In genomic region chrX:71669947-71670346, GRCh38 we compare ENCODE assay signal across 8 cellular contexts. TPM values are rescaled to one million over a fixed set of nuclear protein-coding genes. Genes with fewer than 3 reads are reported as not detected.
DNase-seq lines count a peak whose midpoint lies in the region; ATAC-seq and TF ChIP-seq lines count a peak whose summit lies in the region.
"Not testable (repeated sequence)": the region's sequence is repeated elsewhere in the genome, so short reads cannot be mapped to it uniquely, and the experiment has no call there.

No MANE protein-coding gene starts in this region.

- not testable (repeated sequence) for H2BK5ac ChIP-seq in mesenchymal stem cell (ENCODE audit: low read depth, low read length, poor library complexity, severe bottlenecking)

- not testable (repeated sequence) for H3K4me3 ChIP-seq in GM23338; fibroblast of villous mesenchyme (ENCODE audit: low read depth, low read length); mesenchymal stem cell (ENCODE audit: insufficient read depth in 1 of 2, low read depth in 1 of 2, low read length in 2 of 2)

- H3K4me2 ChIP-seq in GM23338; mesenchymal stem cell (ENCODE audit: low read length, poor library complexity, severe bottlenecking): not testable (repeated sequence)

- not testable (repeated sequence) for H3K9me3 Mint-ChIP-seq in GM23338, T-cell

- H3K23ac ChIP-seq in mesenchymal stem cell (ENCODE audit: low read length in 2 of 2), result not testable (repeated sequence)

- H3K27ac ChIP-seq in GM23338 (ENCODE audit: low read depth); mesenchymal stem cell (ENCODE audit: low read length, poor library complexity, severe bottlenecking): not testable (repeated sequence)

- H3K79me1 ChIP-seq in mesenchymal stem cell (replicated peaks; ENCODE audit: low read length, poor library complexity, severe bottlenecking), result not testable (repeated sequence)

- H3K14ac ChIP-seq in mesenchymal stem cell (ENCODE audit: low read length in 2 of 2), result not testable (repeated sequence)

- not testable (repeated sequence) for H4K8ac ChIP-seq in mesenchymal stem cell (ENCODE audit: low read length)

- not testable (repeated sequence) for H3K9me2 ChIP-seq in GM23338 (ENCODE audit: insufficient read depth)

- H4K20me1 ChIP-seq in GM23338 (replicated peaks; ENCODE audit: insufficient read depth), result not testable (repeated sequence)

- H3K4ac ChIP-seq in mesenchymal stem cell (ENCODE audit: low read depth in 1 of 2, low read length in 2 of 2), result not testable (repeated sequence)

- peak; percentile 36 to 78; a peak in 3 of 4 replicates for TF ChIP-seq CTCF in GM23338 (conservative IDR thresholded peaks at IDR 0.05; ENCODE audit: low read depth in 2 of 2)
- TF ChIP-seq CTCF in fibroblast of villous mesenchyme (IDR thresholded peaks at IDR 0.05; ENCODE audit: insufficient read depth, low read depth, low read length), result peak; percentile 30

- not testable (repeated sequence) for H3K36me3 Mint-ChIP-seq in GM23338 (ENCODE audit: low read depth); T-cell

- not testable (repeated sequence) for H2AK5ac ChIP-seq in mesenchymal stem cell (ENCODE audit: low read length, severe bottlenecking)

- H3K4me3 Mint-ChIP-seq in GM23338, T-cell: not testable (repeated sequence)

- not testable (repeated sequence) for H3K36me3 ChIP-seq in GM23338 (ENCODE audit: insufficient read depth); mesenchymal stem cell (ENCODE audit: control insufficient read depth in 1 of 2, insufficient read depth in 2 of 2, low read depth in 1 of 2, low read length in 2 of 2)

- not testable (repeated sequence) for H3K4me1 ChIP-seq in GM23338 (ENCODE audit: insufficient read depth); mesenchymal stem cell (ENCODE audit: control insufficient read depth, insufficient read depth, low read depth, low read length)

- CTCF ChIA-PET in T-cell (lab: Charles Lee), result interaction anchor here (0.5 to 1.5 kb wide), 3 partner anchors 190 to 472 kb away, joined by 3 to 7 read pairs (median 5); no protein-coding TSS in a partner anchor

- H3K9ac ChIP-seq in mesenchymal stem cell (ENCODE audit: low read length), result not testable (repeated sequence)

- not testable (repeated sequence) for H3K18ac ChIP-seq in mesenchymal stem cell (ENCODE audit: low read depth in 1 of 2, low read length in 2 of 2)

- ATAC-seq in GM23338, result peak; percentile 99
- peak in 3 of 4 experiments; percentile 50 to 75 (median 68) for ATAC-seq in T-cell (replicated peaks in 1 of 4)

- not testable (repeated sequence) for H4K91ac ChIP-seq in mesenchymal stem cell (ENCODE audit: low read length)

- not testable (repeated sequence) for H3K79me2 ChIP-seq in GM23338 (replicated peaks; ENCODE audit: insufficient read depth)

- H2AFZ ChIP-seq in GM23338; mesenchymal stem cell (ENCODE audit: low read depth, low read length): not testable (repeated sequence)

- H3K4me1 Mint-ChIP-seq in GM23338, result not testable (repeated sequence)
- peaks cover 20 to 21% (median 21%) of the 10 kb centered on the region in 3 donors for H3K4me1 Mint-ChIP-seq in T-cell

- POLR2A ChIA-PET in T-cell (lab: Charles Lee), result not testable (repeated sequence)

- not testable (repeated sequence) for H3F3A ChIP-seq in GM23338 (replicated peaks; ENCODE audit: low read depth)

- H2BK120ac ChIP-seq in mesenchymal stem cell (ENCODE audit: low read depth, low read length), result not testable (repeated sequence)

- not testable (repeated sequence) for H3K27me3 ChIP-seq in GM23338 (ENCODE audit: insufficient read depth)
- H3K27me3 ChIP-seq in mesenchymal stem cell (ENCODE audit: control insufficient read depth in 1 of 2, insufficient read depth in 1 of 2, low read length in 2 of 2), result peaks cover 0 to 35% of the 10 kb centered on the region in 2 experiments

- H2BK15ac ChIP-seq in mesenchymal stem cell (ENCODE audit: low read depth, poor library complexity, severe bottlenecking), result not testable (repeated sequence)

- not testable (repeated sequence) for H3K9me3 ChIP-seq in mesenchymal stem cell (ENCODE audit: control insufficient read depth, low read length)

- peak; percentile 76 for DNase-seq in DMS 273 (lab: John Stamatoyannopoulos, UW; ENCODE audit: unreplicated experiment)
- peak; percentile 65 for DNase-seq in GM23338 (ENCODE audit: low spot score)
- DNase-seq in NCI-H1105 treated with DMSO at 0.1 percent for 48 hours (lab: John Stamatoyannopoulos, UW), result peak; percentile 10
- DNase-seq in T-cell, result peak in 13 of 34 experiments; percentile 7 to 46 (median 21)
- DNase-seq in astrocyte of the hippocampus (ENCODE audit: low read depth, low spot score), result peak; percentile 23
- not testable (repeated sequence) for DNase-seq in fibroblast of villous mesenchyme (ENCODE audit: low read depth)
- DNase-seq in mesenchymal stem cell, result peak; percentile 10
- DNase-seq in stimulated activated naive CD4-positive, alpha-beta T cell (lab: John Stamatoyannopoulos, UW), result peak in 4 of 6 experiments; percentile 2 to 19 (median 12)

- H3K27ac Mint-ChIP-seq in GM23338, T-cell: not testable (repeated sequence)

- 23% methylated on average over 5 of the region's 10 CpGs for WGBS in mesenchymal stem cell

- H2BK12ac ChIP-seq in mesenchymal stem cell (ENCODE audit: low read length in 2 of 2), result not testable (repeated sequence)

- not testable (repeated sequence) for H3K27me3 Mint-ChIP-seq in GM23338 (ENCODE audit: insufficient read depth, low read depth, poor library complexity); T-cell

RNA-seq across cellular contexts. Expression of gene CXorf49, which starts 48.1 kb away (rescaled TPM):
- not detected in 2 replicates for total RNA-seq in GM23338 (2014; rRNA removed; shearing (Covaris generic))
- polyA plus RNA-seq in GM23338 (2016; fragmentation: Nextera tagmentation; extraction: Ambion mirVana), result not detected in 2 replicates
- not detected for total RNA-seq in T-cell
- total RNA-seq in fibroblast of villous mesenchyme, result not detected in 2 replicates
- polyA plus RNA-seq in mesenchymal stem cell (2013, experiment 1 of 2), result not detected
- polyA plus RNA-seq in mesenchymal stem cell (2013, experiment 2 of 2), result not detected

RNA-seq across cellular contexts. Expression of gene CXCR3, which starts 51.6 kb away (rescaled TPM):
- not detected in 2 replicates for total RNA-seq in GM23338 (2014; rRNA removed; shearing (Covaris generic))
- not detected in 2 replicates for polyA plus RNA-seq in GM23338 (2016; fragmentation: Nextera tagmentation; extraction: Ambion mirVana)
- total RNA-seq in T-cell, result 10 to 100 TPM; 12.5 to 41.5 (median 17.6) TPM
- not detected in 2 replicates for total RNA-seq in fibroblast of villous mesenchyme
- not detected for polyA plus RNA-seq in mesenchymal stem cell (2013, experiment 1 of 2)
- not detected for polyA plus RNA-seq in mesenchymal stem cell (2013, experiment 2 of 2)

Comparison
In these comparisons a context has a peak if more than half of its experiments do, and no peak if none do; other contexts are left out.
1. RNA of gene CXCR3, which starts 51.6 kb away (total RNA-seq): 12.5 to 41.5 TPM in T-cell; not detected in GM23338 and not detected in fibroblast of villous mesenchyme; every median in the first group is over 10 times any median in the second.